Comparison of ENCODE assay signal across 34 cellular contexts in the genomic region with DNA sequence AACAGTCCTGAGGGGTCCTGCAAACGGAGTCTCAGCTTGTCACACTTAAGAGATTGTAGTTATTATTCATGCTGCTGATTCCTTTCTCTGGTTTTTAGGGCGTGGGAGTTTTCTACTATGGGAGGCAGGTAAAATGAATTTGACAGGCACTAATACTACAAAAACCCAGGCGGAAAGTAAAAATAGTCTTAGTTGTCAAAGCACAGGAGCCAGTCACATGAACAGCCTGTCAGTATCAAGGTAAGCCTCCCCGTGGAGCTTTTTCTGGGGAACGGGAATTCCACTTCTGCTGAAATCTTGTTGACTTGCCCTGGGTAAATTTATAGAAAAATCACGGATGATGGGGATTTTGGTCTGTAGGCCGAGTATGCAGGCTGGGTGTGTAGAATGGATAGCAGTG.
"Had no signal": no experiment of that assay in that cellular context is flagged by ENCODE, and none has a peak within 500 bp of the region (broad histone marks: within the 10 kb centered on the region; RNA-seq: fewer than 3 reads in every experiment).

No MANE protein-coding gene starts in this region.

- H3K36me3 ChIP-seq: MG63 had no signal

- H3K27ac ChIP-seq: KMS-11 had no signal

- H3K4me2 ChIP-seq: KMS-11 had no signal

- H3K9ac ChIP-seq: KMS-11 had no signal

- H3K4me3 ChIP-seq: MG63 had no signal

- H3K27me3 ChIP-seq: MG63 had no signal

- H3K9me3 ChIP-seq: MG63 had no signal

- DNase-seq: Karpas-422, Kasumi-1, MG63, MM.1S, MV-4-11, NCI-H1048, NCI-H1092, NCI-H1092 treated with DMSO at 0.1 percent for 48 hours, NCI-H1105, NCI-H1105 treated with DMSO at 0.1 percent for 48 hours, NCI-H1417, NCI-H1417 treated with DMSO at 0.1 percent for 48 hours, NCI-H1436, NCI-H1436 treated with DMSO at 0.1 percent for 48 hours, NCI-H146, NCI-H1694, NCI-H1694 treated with DMSO at 0.1 percent for 48 hours, NCI-H187, NCI-H187 treated with DMSO at 0.1 percent for 48 hours, NCI-H1930, NCI-H2029, NCI-H2029 treated with DMSO at 0.1 percent for 48 hours, NCI-H2081, NCI-H2081 treated with DMSO at 0.1 percent for 48 hours, NCI-H2107, NCI-H2171, NCI-H2171 treated with DMSO at 0.1 percent for 48 hours, NCI-H2227 treated with DMSO at 0.1 percent for 48 hours, NCI-H226, NCI-H345, NCI-H446, NCI-H446 treated with DMSO at 0.1 percent for 48 hours, NCI-H510A had no signal
